8 cellular contexts compared by ENCODE assay signal in the genomic region with DNA sequence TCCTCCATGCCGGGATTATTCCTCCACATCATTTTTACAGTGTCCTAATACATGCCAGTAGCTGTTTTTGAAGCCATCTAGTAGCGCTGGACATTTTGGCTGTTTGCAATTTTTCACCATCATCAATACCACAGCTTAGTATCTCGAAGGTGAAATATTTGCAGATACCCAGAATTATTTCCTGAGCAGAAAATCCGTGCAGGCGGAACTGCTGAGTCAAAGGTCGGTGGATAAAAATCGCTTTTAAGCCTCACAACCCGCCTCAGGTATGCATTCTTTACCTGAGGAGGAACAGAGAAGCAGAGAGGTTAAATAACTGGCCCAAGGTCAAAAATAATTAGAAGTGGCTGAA. TPM values are rescaled to one million over a fixed set of nuclear protein-coding genes. Genes with fewer than 3 reads are reported as not detected.
DNase-seq lines count a peak whose midpoint lies in the region; ATAC-seq and TF ChIP-seq lines count a peak whose summit lies in the region.

No MANE protein-coding gene starts in this region.

- H3K4me1 ChIP-seq in Loucy (ENCODE audit: insufficient read depth, low read length, poor library complexity, severe bottlenecking): peaks cover 39% of the 10 kb centered on the region

- peaks cover 46% of the 10 kb centered on the region for H3K79me2 ChIP-seq in Loucy (ENCODE audit: insufficient read depth, low read length)

- no peaks in the 10 kb centered on the region for H3K27me3 ChIP-seq in Loucy (ENCODE audit: insufficient read depth, low read length, poor library complexity, severe bottlenecking)

- peaks cover 38% of the 10 kb centered on the region for H4K20me1 ChIP-seq in Loucy (ENCODE audit: insufficient read depth, low read length, poor library complexity, severe bottlenecking)

- TF ChIP-seq CTCF in GM12864 (IDR thresholded peaks at IDR 0.05; ENCODE audit: low read depth, low read length, missing control alignments): no peak
- TF ChIP-seq CTCF in Loucy (conservative IDR thresholded peaks at IDR 0.05; ENCODE audit: low read length): no peak

- H3K9me3 Mint-ChIP-seq in naive B cell: no peaks in the 10 kb centered on the region

- H3K9me2 ChIP-seq in Loucy (replicated peaks; ENCODE audit: low read depth, low read length): no peaks in the 10 kb centered on the region

- peak overlapping the region; percentile 86 to 99 (median 94) for H3K4me3 Mint-ChIP-seq in naive B cell

- peak overlapping the region; percentile 95 to 99 (median 97) for H3K27ac Mint-ChIP-seq in naive B cell

- H3K9ac ChIP-seq in Loucy (ENCODE audit: low read depth, low read length, poor library complexity, severe bottlenecking): peak overlapping the region; percentile 66

- H3K27me3 Mint-ChIP-seq in naive B cell: no peaks in the 10 kb centered on the region

- DNase-seq in GM12864 (ENCODE audit: low read depth) (no peak), cerebellar cortex (ENCODE audit: low spot score) (peak; percentile 33), naive B cell (no peak), GDM1 (lab: John Stamatoyannopoulos, UW) (no peak)

- peak in 1 of 2 donors; percentile 1 for ATAC-seq in naive B cell (ENCODE audit: low read depth in 2 of 2)
- ATAC-seq in GM21381 (IDR thresholded peaks at IDR 0.05; ENCODE audit: unreplicated experiment): no peak
- ATAC-seq in HG03095 (IDR thresholded peaks at IDR 0.05; ENCODE audit: unreplicated experiment): no peak
- no peak for ATAC-seq in HG02759 (IDR thresholded peaks at IDR 0.05; ENCODE audit: unreplicated experiment)

- H3K36me3 ChIP-seq in Loucy (ENCODE audit: insufficient read depth, low read length): peaks cover 4% of the 10 kb centered on the region; the same call in 1 of the 2 replicates

- H3K4me1 Mint-ChIP-seq in naive B cell: peaks cover 35 to 45% (median 40%) of the 10 kb centered on the region in 3 donors

- H2AFZ ChIP-seq in Loucy (ENCODE audit: low read length): peak overlapping the region; percentile 95

- H3K4me2 ChIP-seq in Loucy (ENCODE audit: low read depth, low read length, poor library complexity, severe bottlenecking): peak overlapping the region; percentile 82

- no peaks in the 10 kb centered on the region for H3K9me3 ChIP-seq in Loucy (ENCODE audit: insufficient read depth, low read depth, low read length)

- H3K36me3 Mint-ChIP-seq in naive B cell: peaks cover 0 to 6% of the 10 kb centered on the region in 2 donors

- no peaks in the 10 kb centered on the region for H3F3A ChIP-seq in Loucy (ENCODE audit: low read depth)

- H3K4me3 ChIP-seq in GM12864 (ENCODE audit: low read depth, low read length) (peak overlapping the region; percentile 75), Loucy (ENCODE audit: low read length, poor library complexity, severe bottlenecking) (peak overlapping the region; percentile 94)

RNA-seq across cellular contexts. Expression of a gene that starts 0.6 kb away (rescaled TPM):
- polyA plus RNA-seq in naive B cell (ENCODE audit: low read depth in 6 of 6): 10 to 100 TPM in 4 of 6 donors, 1 to 10 TPM in 2; 1.9 to 23.1 (median 13.1) TPM
